Comparison of ENCODE assay signal across 1 cellular context in genomic region chr11:72826191-72826941, GRCh38.
A peak's percentile ranks its signal among the peaks of the same experiment; 100 is the strongest.
TF ChIP-seq lines count a peak whose summit lies in the region.

No MANE protein-coding gene starts in this region.

TF ChIP-seq in HepG2, 621 proteins besides CTCF, POLR2A, EP300 and RAD21 (continues in another document):
- TF ChIP-seq ZNF770 (CRISPR knock-in tag; IDR thresholded peaks at IDR 0.05) (0 out of 2 replicates have a peak, but pooled peaks have one; percentile 35), NCOA5 (CRISPR knock-in tag; IDR thresholded peaks at IDR 0.05) (no peak), ZNF263 (CRISPR knock-in tag; IDR thresholded peaks at IDR 0.05) (no peak), NCOR1 (IDR thresholded peaks at IDR 0.05; ENCODE audit: borderline replicate concordance, low read length) (no peak), LRRFIP1 (CRISPR knock-in tag; conservative IDR thresholded peaks at IDR 0.05) (no peak), ZNF629 (CRISPR knock-in tag; conservative IDR thresholded peaks at IDR 0.05) (no peak), ZFP41 (CRISPR knock-in tag; IDR thresholded peaks at IDR 0.05; ENCODE audit: borderline replicate concordance) (no peak), TBX3 (IDR thresholded peaks at IDR 0.05; ENCODE audit: borderline replicate concordance) (no peak), RBM22 (optimal IDR thresholded peaks at IDR 0.05; ENCODE audit: low read length) (peak; percentile 7), GPBP1L1 (CRISPR knock-in tag; IDR thresholded peaks at IDR 0.05) (no peak), PHF21A (CRISPR knock-in tag; IDR thresholded peaks at IDR 0.05) (no peak), ZNF512B (CRISPR knock-in tag; IDR thresholded peaks at IDR 0.05; ENCODE audit: borderline replicate concordance) (no peak), ZNF660 (CRISPR knock-in tag; IDR thresholded peaks at IDR 0.05; ENCODE audit: borderline replicate concordance, low read depth) (no peak), TFAP4 (IDR thresholded peaks at IDR 0.05; ENCODE audit: borderline replicate concordance, low read depth) (no peak), SALL1 (CRISPR knock-in tag; IDR thresholded peaks at IDR 0.05) (no peak), JUNB (CRISPR knock-in tag; IDR thresholded peaks at IDR 0.05; ENCODE audit: borderline replicate concordance) (no peak), ZNF343 (CRISPR knock-in tag; IDR thresholded peaks at IDR 0.05) (no peak), ZNF549 (CRISPR knock-in tag; IDR thresholded peaks at IDR 0.05) (no peak), NR2C2 (CRISPR knock-in tag; IDR thresholded peaks at IDR 0.05; ENCODE audit: borderline replicate concordance) (no peak), KIAA2018 (CRISPR knock-in tag; IDR thresholded peaks at IDR 0.05; ENCODE audit: borderline replicate concordance) (no peak), HNF4G (IDR thresholded peaks at IDR 0.05; ENCODE audit: borderline replicate concordance, low read depth, low read length) (peak; percentile 42; the same call in 1 of the 2 replicates), HNF4G (CRISPR knock-in tag; IDR thresholded peaks at IDR 0.05; ENCODE audit: borderline replicate concordance, low read depth) (no peak), TFDP1 (CRISPR knock-in tag; IDR thresholded peaks at IDR 0.05; ENCODE audit: borderline replicate concordance) (no peak), HNF1B (CRISPR knock-in tag; IDR thresholded peaks at IDR 0.05) (no peak), NR3C1 (CRISPR knock-in tag; IDR thresholded peaks at IDR 0.05) (no peak), ZC3H13 (CRISPR knock-in tag; IDR thresholded peaks at IDR 0.05) (peak; percentile 34; the same call in 1 of the 2 replicates), ZBTB34 (CRISPR knock-in tag; IDR thresholded peaks at IDR 0.05) (no peak), ZMYM2 (CRISPR knock-in tag; IDR thresholded peaks at IDR 0.05) (no peak), ZNF556 (CRISPR knock-in tag; IDR thresholded peaks at IDR 0.05; ENCODE audit: borderline replicate concordance) (no peak), ZNF234 (CRISPR knock-in tag; conservative IDR thresholded peaks at IDR 0.05) (no peak), TBX2 (CRISPR knock-in tag; IDR thresholded peaks at IDR 0.05; ENCODE audit: borderline replicate concordance) (no peak)
